Comparison of ENCODE assay signal across 1 cellular context in the genomic region with DNA sequence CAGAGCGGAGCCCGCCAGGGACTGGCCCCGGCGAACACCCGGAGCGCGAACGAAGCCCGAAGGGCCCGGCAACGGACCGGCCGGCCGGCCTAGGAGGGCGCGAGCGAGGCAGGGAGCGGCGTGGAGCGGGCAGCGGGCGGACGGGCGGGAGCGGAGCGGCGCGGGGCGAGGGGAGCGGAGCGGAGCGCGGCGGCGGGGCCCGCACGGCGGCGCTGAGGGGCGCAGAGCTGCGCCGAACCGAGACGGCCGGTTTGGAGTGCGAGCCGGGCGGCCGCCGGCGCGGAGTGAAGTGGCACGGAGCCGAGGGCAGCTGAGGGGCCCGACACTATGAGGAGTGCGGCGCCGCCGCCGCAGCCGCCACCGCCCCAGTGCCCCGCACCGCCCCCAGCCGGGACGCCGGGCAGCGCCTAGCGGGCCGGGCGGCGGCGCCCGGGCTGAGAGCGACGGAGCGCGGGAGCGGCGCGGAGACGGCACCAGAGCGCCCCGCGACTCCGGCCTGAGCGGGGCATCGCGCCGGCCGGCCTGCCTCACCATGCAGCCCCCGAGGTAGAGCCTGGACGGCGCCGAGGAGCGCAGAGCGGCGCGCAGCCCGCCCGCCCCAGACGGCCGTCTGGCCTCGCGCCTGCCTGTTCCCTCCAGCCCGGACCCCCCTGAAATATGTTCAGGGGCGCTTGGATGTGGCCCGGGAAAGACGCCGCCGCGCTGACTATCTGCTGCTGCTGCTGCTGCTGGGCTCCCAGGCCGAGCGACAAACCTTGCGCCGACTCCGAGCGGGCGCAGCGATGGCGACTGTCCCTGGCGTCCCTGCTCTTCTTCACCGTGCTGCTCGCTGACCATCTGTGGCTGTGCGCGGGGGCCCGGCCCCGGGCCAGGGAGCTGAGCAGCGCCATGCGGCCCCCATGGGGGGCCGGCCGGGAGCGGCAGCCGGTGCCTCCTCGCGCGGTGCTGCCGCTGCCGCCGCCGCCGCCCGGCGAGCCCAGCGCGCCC.
TF ChIP-seq lines count a peak whose summit lies in the region.

No MANE protein-coding gene starts in this region.

TF ChIP-seq in HepG2, 621 proteins besides CTCF, POLR2A, EP300 and RAD21 (continues in another document):
- TF ChIP-seq KLF9 (CRISPR knock-in tag; IDR thresholded peaks at IDR 0.05; ENCODE audit: low read depth) (no peak), MXI1 (IDR thresholded peaks at IDR 0.05; ENCODE audit: borderline replicate concordance, low read depth, low read length) (no peak), GABPB1 (CRISPR knock-in tag; IDR thresholded peaks at IDR 0.05) (peak; percentile 4; the same call in 1 of the 2 replicates), SYNCRIP (IDR thresholded peaks at IDR 0.05; ENCODE audit: insufficient read depth, low read depth, low read length) (no peak), PPARG (CRISPR knock-in tag; conservative IDR thresholded peaks at IDR 0.05) (no peak), HNRNPLL (IDR thresholded peaks at IDR 0.05; ENCODE audit: low read depth, low read length, poor library complexity, severe bottlenecking) (peak; percentile 2), HDAC1 (CRISPR knock-in tag; IDR thresholded peaks at IDR 0.05) (no peak), GABPA (IDR thresholded peaks at IDR 0.05; ENCODE audit: low read depth, low read length) (peak; percentile 23; the same call in 1 of the 2 replicates), GABPA (CRISPR knock-in tag; IDR thresholded peaks at IDR 0.05; ENCODE audit: low read depth) (no peak), KLF11 (CRISPR knock-in tag; IDR thresholded peaks at IDR 0.05) (no peak), ZNF207 (IDR thresholded peaks at IDR 0.05; ENCODE audit: borderline replicate concordance) (no peak), RNF2 (conservative IDR thresholded peaks at IDR 0.05; ENCODE audit: low read depth) (no peak), SMYD3 (CRISPR knock-in tag; IDR thresholded peaks at IDR 0.05) (no peak), ZNF777 (CRISPR knock-in tag; IDR thresholded peaks at IDR 0.05) (peak; percentile 87), SPEN (CRISPR knock-in tag; IDR thresholded peaks at IDR 0.05; ENCODE audit: low read depth) (no peak), ZNF354B (CRISPR knock-in tag; IDR thresholded peaks at IDR 0.05) (no peak), ZNF160 (CRISPR knock-in tag; IDR thresholded peaks at IDR 0.05) (0 out of 2 replicates have a peak, but pooled peaks have one; percentile 9)
- TF ChIP-seq, protein P1, sequence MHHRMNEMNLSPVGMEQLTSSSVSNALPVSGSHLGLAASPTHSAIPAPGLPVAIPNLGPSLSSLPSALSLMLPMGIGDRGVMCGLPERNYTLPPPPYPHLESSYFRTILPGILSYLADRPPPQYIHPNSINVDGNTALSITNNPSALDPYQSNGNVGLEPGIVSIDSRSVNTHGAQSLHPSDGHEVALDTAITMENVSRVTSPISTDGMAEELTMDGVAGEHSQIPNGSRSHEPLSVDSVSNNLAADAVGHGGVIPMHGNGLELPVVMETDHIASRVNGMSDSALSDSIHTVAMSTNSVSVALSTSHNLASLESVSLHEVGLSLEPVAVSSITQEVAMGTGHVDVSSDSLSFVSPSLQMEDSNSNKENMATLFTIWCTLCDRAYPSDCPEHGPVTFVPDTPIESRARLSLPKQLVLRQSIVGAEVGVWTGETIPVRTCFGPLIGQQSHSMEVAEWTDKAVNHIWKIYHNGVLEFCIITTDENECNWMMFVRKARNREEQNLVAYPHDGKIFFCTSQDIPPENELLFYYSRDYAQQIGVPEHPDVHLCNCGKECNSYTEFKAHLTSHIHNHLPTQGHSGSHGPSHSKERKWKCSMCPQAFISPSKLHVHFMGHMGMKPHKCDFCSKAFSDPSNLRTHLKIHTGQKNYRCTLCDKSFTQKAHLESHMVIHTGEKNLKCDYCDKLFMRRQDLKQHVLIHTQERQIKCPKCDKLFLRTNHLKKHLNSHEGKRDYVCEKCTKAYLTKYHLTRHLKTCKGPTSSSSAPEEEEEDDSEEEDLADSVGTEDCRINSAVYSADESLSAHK (CRISPR knock-in tag; IDR thresholded peaks at IDR 0.05; ENCODE audit: borderline replicate concordance) = no peak
- TF ChIP-seq, protein P2, sequence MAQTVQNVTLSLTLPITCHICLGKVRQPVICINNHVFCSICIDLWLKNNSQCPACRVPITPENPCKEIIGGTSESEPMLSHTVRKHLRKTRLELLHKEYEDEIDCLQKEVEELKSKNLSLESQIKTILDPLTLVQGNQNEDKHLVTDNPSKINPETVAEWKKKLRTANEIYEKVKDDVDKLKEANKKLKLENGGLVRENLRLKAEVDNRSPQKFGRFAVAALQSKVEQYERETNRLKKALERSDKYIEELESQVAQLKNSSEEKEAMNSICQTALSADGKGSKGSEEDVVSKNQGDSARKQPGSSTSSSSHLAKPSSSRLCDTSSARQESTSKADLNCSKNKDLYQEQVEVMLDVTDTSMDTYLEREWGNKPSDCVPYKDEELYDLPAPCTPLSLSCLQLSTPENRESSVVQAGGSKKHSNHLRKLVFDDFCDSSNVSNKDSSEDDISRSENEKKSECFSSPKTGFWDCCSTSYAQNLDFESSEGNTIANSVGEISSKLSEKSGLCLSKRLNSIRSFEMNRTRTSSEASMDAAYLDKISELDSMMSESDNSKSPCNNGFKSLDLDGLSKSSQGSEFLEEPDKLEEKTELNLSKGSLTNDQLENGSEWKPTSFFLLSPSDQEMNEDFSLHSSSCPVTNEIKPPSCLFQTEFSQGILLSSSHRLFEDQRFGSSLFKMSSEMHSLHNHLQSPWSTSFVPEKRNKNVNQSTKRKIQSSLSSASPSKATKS (CRISPR knock-in tag; IDR thresholded peaks at IDR 0.05) = no peak
- TF ChIP-seq, protein P3, sequence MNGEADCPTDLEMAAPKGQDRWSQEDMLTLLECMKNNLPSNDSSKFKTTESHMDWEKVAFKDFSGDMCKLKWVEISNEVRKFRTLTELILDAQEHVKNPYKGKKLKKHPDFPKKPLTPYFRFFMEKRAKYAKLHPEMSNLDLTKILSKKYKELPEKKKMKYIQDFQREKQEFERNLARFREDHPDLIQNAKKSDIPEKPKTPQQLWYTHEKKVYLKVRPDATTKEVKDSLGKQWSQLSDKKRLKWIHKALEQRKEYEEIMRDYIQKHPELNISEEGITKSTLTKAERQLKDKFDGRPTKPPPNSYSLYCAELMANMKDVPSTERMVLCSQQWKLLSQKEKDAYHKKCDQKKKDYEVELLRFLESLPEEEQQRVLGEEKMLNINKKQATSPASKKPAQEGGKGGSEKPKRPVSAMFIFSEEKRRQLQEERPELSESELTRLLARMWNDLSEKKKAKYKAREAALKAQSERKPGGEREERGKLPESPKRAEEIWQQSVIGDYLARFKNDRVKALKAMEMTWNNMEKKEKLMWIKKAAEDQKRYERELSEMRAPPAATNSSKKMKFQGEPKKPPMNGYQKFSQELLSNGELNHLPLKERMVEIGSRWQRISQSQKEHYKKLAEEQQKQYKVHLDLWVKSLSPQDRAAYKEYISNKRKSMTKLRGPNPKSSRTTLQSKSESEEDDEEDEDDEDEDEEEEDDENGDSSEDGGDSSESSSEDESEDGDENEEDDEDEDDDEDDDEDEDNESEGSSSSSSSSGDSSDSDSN (CRISPR knock-in tag; IDR thresholded peaks at IDR 0.05) = peak; percentile 3; the same call in 1 of the 2 replicates
- TF ChIP-seq, protein P4, sequence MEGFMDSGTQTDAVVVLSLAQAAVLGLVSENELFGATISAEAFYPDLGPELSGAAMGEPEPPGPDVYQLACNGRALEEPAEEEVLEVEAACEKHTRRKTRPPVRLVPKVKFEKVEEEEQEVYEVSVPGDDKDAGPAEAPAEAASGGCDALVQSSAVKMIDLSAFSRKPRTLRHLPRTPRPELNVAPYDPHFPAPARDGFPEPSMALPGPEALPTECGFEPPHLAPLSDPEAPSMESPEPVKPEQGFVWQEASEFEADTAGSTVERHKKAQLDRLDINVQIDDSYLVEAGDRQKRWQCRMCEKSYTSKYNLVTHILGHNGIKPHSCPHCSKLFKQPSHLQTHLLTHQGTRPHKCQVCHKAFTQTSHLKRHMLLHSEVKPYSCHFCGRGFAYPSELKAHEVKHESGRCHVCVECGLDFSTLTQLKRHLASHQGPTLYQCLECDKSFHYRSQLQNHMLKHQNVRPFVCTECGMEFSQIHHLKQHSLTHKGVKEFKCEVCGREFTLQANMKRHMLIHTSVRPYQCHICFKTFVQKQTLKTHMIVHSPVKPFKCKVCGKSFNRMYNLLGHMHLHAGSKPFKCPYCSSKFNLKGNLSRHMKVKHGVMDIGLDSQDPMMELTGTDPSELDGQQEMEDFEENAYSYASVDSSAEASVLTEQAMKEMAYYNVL (CRISPR knock-in tag; IDR thresholded peaks at IDR 0.05; ENCODE audit: borderline replicate concordance) = no peak
- TF ChIP-seq, protein P5, sequence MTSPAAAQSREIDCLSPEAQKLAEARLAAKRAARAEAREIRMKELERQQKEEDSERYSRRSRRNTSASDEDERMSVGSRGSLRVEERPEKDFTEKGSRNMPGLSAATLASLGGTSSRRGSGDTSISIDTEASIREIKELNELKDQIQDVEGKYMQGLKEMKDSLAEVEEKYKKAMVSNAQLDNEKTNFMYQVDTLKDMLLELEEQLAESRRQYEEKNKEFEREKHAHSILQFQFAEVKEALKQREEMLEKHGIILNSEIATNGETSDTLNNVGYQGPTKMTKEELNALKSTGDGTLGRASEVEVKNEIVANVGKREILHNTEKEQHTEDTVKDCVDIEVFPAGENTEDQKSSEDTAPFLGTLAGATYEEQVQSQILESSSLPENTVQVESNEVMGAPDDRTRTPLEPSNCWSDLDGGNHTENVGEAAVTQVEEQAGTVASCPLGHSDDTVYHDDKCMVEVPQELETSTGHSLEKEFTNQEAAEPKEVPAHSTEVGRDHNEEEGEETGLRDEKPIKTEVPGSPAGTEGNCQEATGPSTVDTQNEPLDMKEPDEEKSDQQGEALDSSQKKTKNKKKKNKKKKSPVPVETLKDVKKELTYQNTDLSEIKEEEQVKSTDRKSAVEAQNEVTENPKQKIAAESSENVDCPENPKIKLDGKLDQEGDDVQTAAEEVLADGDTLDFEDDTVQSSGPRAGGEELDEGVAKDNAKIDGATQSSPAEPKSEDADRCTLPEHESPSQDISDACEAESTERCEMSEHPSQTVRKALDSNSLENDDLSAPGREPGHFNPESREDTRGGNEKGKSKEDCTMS (CRISPR knock-in tag; conservative IDR thresholded peaks at IDR 0.05) = no peak
- TF ChIP-seq, protein P6, sequence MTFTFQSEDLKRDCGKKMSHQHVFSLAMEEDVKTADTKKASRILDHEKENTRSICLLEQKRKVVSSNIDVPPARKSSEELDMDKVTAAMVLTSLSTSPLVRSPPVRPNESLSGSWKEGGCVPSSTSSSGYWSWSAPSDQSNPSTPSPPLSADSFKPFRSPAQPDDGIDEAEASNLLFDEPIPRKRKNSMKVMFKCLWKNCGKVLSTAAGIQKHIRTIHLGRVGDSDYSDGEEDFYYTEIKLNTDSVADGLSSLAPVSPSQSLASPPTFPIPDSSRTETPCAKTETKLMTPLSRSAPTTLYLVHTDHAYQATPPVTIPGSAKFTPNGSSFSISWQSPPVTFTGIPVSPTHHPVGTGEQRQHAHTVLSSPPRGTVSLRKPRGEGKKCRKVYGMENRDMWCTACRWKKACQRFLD (CRISPR knock-in tag; IDR thresholded peaks at IDR 0.05; ENCODE audit: borderline replicate concordance) = no peak
- TF ChIP-seq, protein P7, sequence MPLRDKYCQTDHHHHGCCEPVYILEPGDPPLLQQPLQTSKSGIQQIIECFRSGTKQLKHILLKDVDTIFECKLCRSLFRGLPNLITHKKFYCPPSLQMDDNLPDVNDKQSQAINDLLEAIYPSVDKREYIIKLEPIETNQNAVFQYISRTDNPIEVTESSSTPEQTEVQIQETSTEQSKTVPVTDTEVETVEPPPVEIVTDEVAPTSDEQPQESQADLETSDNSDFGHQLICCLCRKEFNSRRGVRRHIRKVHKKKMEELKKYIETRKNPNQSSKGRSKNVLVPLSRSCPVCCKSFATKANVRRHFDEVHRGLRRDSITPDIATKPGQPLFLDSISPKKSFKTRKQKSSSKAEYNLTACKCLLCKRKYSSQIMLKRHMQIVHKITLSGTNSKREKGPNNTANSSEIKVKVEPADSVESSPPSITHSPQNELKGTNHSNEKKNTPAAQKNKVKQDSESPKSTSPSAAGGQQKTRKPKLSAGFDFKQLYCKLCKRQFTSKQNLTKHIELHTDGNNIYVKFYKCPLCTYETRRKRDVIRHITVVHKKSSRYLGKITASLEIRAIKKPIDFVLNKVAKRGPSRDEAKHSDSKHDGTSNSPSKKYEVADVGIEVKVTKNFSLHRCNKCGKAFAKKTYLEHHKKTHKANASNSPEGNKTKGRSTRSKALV (CRISPR knock-in tag; IDR thresholded peaks at IDR 0.05) = 0 out of 2 replicates have a peak, but pooled peaks have one; percentile 21
